Comparison of ENCODE assay signal across 10 cellular contexts in genomic region chr11:64772318-64773018, GRCh38. TPM values are rescaled to one million over a fixed set of nuclear protein-coding genes. Genes with fewer than 3 reads are reported as not detected.
DNase-seq lines count a peak whose midpoint lies in the region; ATAC-seq and TF ChIP-seq lines count a peak whose summit lies in the region.
"Had no signal": no experiment of that assay in that cellular context is flagged by ENCODE, and none has a peak within 500 bp of the region (broad histone marks: within the 10 kb centered on the region; RNA-seq: fewer than 3 reads in every experiment).

No MANE protein-coding gene starts in this region.

- H4K20me1 ChIP-seq in DOHH2 (ENCODE audit: control insufficient read depth, insufficient read depth, low read depth, low read length) (peaks cover 60% of the 10 kb centered on the region), GM23338 (replicated peaks; ENCODE audit: insufficient read depth) (peaks cover 94% of the 10 kb centered on the region)

- DNase-seq in GM23338 (ENCODE audit: low spot score) (no peak), ureter (ENCODE audit: low spot score) (no peak)
- DNase-seq in natural killer cell treated with Interleukin-12 subunit alpha and Interleukin-12 subunit beta and Interleukin-15 and Interleukin-18, amount 100 ng/mL, for 72 hours (ENCODE audit: low spot score) = no peak
- DNase-seq: left cardiac atrium, NCI-H748 treated with DMSO at 0.1 percent for 48 hours had no signal

- TF ChIP-seq CTCF in DOHH2 (IDR thresholded peaks at IDR 0.05; ENCODE audit: low read depth, low read length, poor library complexity, severe bottlenecking) (no peak), GM23338 (conservative IDR thresholded peaks at IDR 0.05; ENCODE audit: low read depth in 2 of 2) (no peak)

- H3K9me3 Mint-ChIP-seq in GM23338 = no peaks in the 10 kb centered on the region; the same call in 2 of the 3 replicates
- no peaks in the 10 kb centered on the region for H3K9me3 Mint-ChIP-seq in activated T-helper 17 cell treated with anti-CD3 and anti-CD28 coated beads, Interleukin-2, amount 50 U/mL, for 72 hours
- H3K9me3 Mint-ChIP-seq in natural killer cell treated with Interleukin-12 subunit alpha and Interleukin-12 subunit beta and Interleukin-15 and Interleukin-18, amount 100 ng/mL, for 72 hours = no peaks in the 10 kb centered on the region

- peaks cover 39% of the 10 kb centered on the region for H3K4me1 Mint-ChIP-seq in GM23338
- peaks cover 72% of the 10 kb centered on the region for H3K4me1 Mint-ChIP-seq in activated T-helper 17 cell treated with anti-CD3 and anti-CD28 coated beads, Interleukin-2, amount 50 U/mL, for 72 hours
- peaks cover 74 to 77% of the 10 kb centered on the region in 2 donors for H3K4me1 Mint-ChIP-seq in natural killer cell treated with Interleukin-12 subunit alpha and Interleukin-12 subunit beta and Interleukin-15 and Interleukin-18, amount 100 ng/mL, for 72 hours (ENCODE audit: low read depth in 2 of 2)

- no peak overlapping the region for H3K4me3 Mint-ChIP-seq in GM23338
- H3K4me3 Mint-ChIP-seq in activated T-helper 17 cell treated with anti-CD3 and anti-CD28 coated beads, Interleukin-2, amount 50 U/mL, for 72 hours = peak overlapping the region; percentile 96
- H3K4me3 Mint-ChIP-seq in natural killer cell treated with Interleukin-12 subunit alpha and Interleukin-12 subunit beta and Interleukin-15 and Interleukin-18, amount 100 ng/mL, for 72 hours = peak overlapping the region; percentile 24

- H3K9me3 ChIP-seq in DOHH2 (ENCODE audit: control insufficient read depth, insufficient read depth, low read length) = no peaks in the 10 kb centered on the region

- H3K36me3 Mint-ChIP-seq in GM23338 (ENCODE audit: low read depth) = peaks cover 100% of the 10 kb centered on the region
- H3K36me3 Mint-ChIP-seq in activated T-helper 17 cell treated with anti-CD3 and anti-CD28 coated beads, Interleukin-2, amount 50 U/mL, for 72 hours (ENCODE audit: low read depth) = peaks cover 100% of the 10 kb centered on the region
- peaks cover 91% of the 10 kb centered on the region for H3K36me3 Mint-ChIP-seq in natural killer cell treated with Interleukin-12 subunit alpha and Interleukin-12 subunit beta and Interleukin-15 and Interleukin-18, amount 100 ng/mL, for 72 hours

- peak overlapping the region; percentile 86 for H3K27ac ChIP-seq in DOHH2 (ENCODE audit: low read depth, low read length)
- peak overlapping the region; percentile 82 for H3K27ac ChIP-seq in GM23338 (ENCODE audit: low read depth)

- H3K27me3 ChIP-seq in DOHH2 (ENCODE audit: control insufficient read depth, low read length) (no peaks in the 10 kb centered on the region), GM23338 (ENCODE audit: insufficient read depth) (no peaks in the 10 kb centered on the region)

- H3K27ac Mint-ChIP-seq in GM23338 = peak overlapping the region; percentile 23; the same call in 1 of the 2 replicates
- H3K27ac Mint-ChIP-seq in activated T-helper 17 cell treated with anti-CD3 and anti-CD28 coated beads, Interleukin-2, amount 50 U/mL, for 72 hours = peak overlapping the region; percentile 58
- peak overlapping the region; percentile 77 to 91 for H3K27ac Mint-ChIP-seq in natural killer cell treated with Interleukin-12 subunit alpha and Interleukin-12 subunit beta and Interleukin-15 and Interleukin-18, amount 100 ng/mL, for 72 hours

- peaks cover 100% of the 10 kb centered on the region for H3K36me3 ChIP-seq in DOHH2 (ENCODE audit: control insufficient read depth, low read length)
- H3K36me3 ChIP-seq in GM23338 (ENCODE audit: insufficient read depth) = peaks cover 97% of the 10 kb centered on the region

- H3K9me2 ChIP-seq in DOHH2 (replicated peaks; ENCODE audit: control insufficient read depth, low read length) = no peaks in the 10 kb centered on the region
- no peaks in the 10 kb centered on the region for H3K9me2 ChIP-seq in GM23338 (ENCODE audit: insufficient read depth)

- H3K4me2 ChIP-seq in DOHH2 (ENCODE audit: low read length) (peak overlapping the region; percentile 85), GM23338 (no peak overlapping the region)

- H2AFZ ChIP-seq in GM23338 = no peak overlapping the region

- H3K4me1 ChIP-seq in DOHH2 (ENCODE audit: control insufficient read depth, low read length) (peaks cover 84% of the 10 kb centered on the region), GM23338 (ENCODE audit: insufficient read depth) (peaks cover 10% of the 10 kb centered on the region)

- H3F3A ChIP-seq in DOHH2 (ENCODE audit: control insufficient read depth, insufficient read depth) (peaks cover 94% of the 10 kb centered on the region), GM23338 (replicated peaks; ENCODE audit: low read depth) (peaks cover 93% of the 10 kb centered on the region)

- H3K79me2 ChIP-seq in DOHH2 (ENCODE audit: control insufficient read depth, low read length) (peaks cover 98% of the 10 kb centered on the region), GM23338 (replicated peaks; ENCODE audit: insufficient read depth) (peaks cover 83% of the 10 kb centered on the region)

- peaks cover 15% of the 10 kb centered on the region for H3K27me3 Mint-ChIP-seq in GM23338 (ENCODE audit: insufficient read depth, low read depth, poor library complexity)
- no peaks in the 10 kb centered on the region for H3K27me3 Mint-ChIP-seq in activated T-helper 17 cell treated with anti-CD3 and anti-CD28 coated beads, Interleukin-2, amount 50 U/mL, for 72 hours
- H3K27me3 Mint-ChIP-seq in natural killer cell treated with Interleukin-12 subunit alpha and Interleukin-12 subunit beta and Interleukin-15 and Interleukin-18, amount 100 ng/mL, for 72 hours = no peaks in the 10 kb centered on the region

- ATAC-seq in GM23338 (no peak), GM19023 (IDR thresholded peaks at IDR 0.05; ENCODE audit: unreplicated experiment) (no peak), HG03460 (IDR thresholded peaks at IDR 0.05; ENCODE audit: unreplicated experiment) (no peak), HG02610 (IDR thresholded peaks at IDR 0.05; ENCODE audit: unreplicated experiment) (no peak)
- ATAC-seq in activated T-helper 17 cell treated with anti-CD3 and anti-CD28 coated beads, Interleukin-2, amount 50 U/mL, for 72 hours (replicated peaks) = no peak
- ATAC-seq in natural killer cell treated with Interleukin-12 subunit alpha and Interleukin-12 subunit beta and Interleukin-15 and Interleukin-18, amount 100 ng/mL, for 72 hours = no peak
- ATAC-seq: left cardiac atrium had no signal

- H3K4me3 ChIP-seq in DOHH2 (ENCODE audit: low read length) (peak overlapping the region; percentile 57), GM23338 (no peak overlapping the region)

TF ChIP-seq in GM23338, 12 proteins besides CTCF, POLR2A, EP300 and RAD21:
- TF ChIP-seq ZNF114 (CRISPR knock-in tag; IDR thresholded peaks at IDR 0.05) = no peak
- TF ChIP-seq STAT1 (IDR thresholded peaks at IDR 0.05; ENCODE audit: unreplicated experiment) = no peak
- no peak for TF ChIP-seq POLR2AphosphoS5 (IDR thresholded peaks at IDR 0.05; ENCODE audit: low read depth)

RNA-seq across cellular contexts. Expression of gene SF1, which starts 5.9 kb away (rescaled TPM):
- total RNA-seq in GM23338 (2014; rRNA removed; shearing (Covaris generic)) = 235 and 252 TPM in 2 replicates
- 76.9 and 82.9 TPM in 2 replicates for polyA plus RNA-seq in GM23338 (2016; fragmentation: Nextera tagmentation; extraction: Ambion mirVana)
- total RNA-seq in activated T-helper 17 cell treated with anti-CD3 and anti-CD28 coated beads, Interleukin-2, amount 50 U/mL, for 72 hours = 100 to 1,000 TPM; 316 to 397 TPM
- total RNA-seq in natural killer cell treated with Interleukin-12 subunit alpha and Interleukin-12 subunit beta and Interleukin-15 and Interleukin-18, amount 100 ng/mL, for 72 hours = 100 to 1,000 TPM; 376 to 425 TPM
- total RNA-seq in ureter = 391 TPM

RNA-seq across cellular contexts. Expression of gene PYGM, which starts 12.7 kb away (rescaled TPM):
- total RNA-seq in GM23338 (2014; rRNA removed; shearing (Covaris generic)) = 3.9 and 4.4 TPM in 2 replicates
- 1.5 and 2.8 TPM in 2 replicates for polyA plus RNA-seq in GM23338 (2016; fragmentation: Nextera tagmentation; extraction: Ambion mirVana)
- total RNA-seq in activated T-helper 17 cell treated with anti-CD3 and anti-CD28 coated beads, Interleukin-2, amount 50 U/mL, for 72 hours = 1 to 10 TPM; 4.0 to 4.7 TPM
- 1 to 10 TPM; 4.7 to 5.6 TPM for total RNA-seq in natural killer cell treated with Interleukin-12 subunit alpha and Interleukin-12 subunit beta and Interleukin-15 and Interleukin-18, amount 100 ng/mL, for 72 hours
- total RNA-seq in ureter = 11.4 TPM

RNA-seq across cellular contexts. Expression of gene RASGRP2, which starts 28.5 kb away (rescaled TPM):
- 30.1 and 34.4 TPM in 2 replicates for total RNA-seq in GM23338 (2014; rRNA removed; shearing (Covaris generic))
- polyA plus RNA-seq in GM23338 (2016; fragmentation: Nextera tagmentation; extraction: Ambion mirVana) = 50.4 and 60.5 TPM in 2 replicates
- total RNA-seq in activated T-helper 17 cell treated with anti-CD3 and anti-CD28 coated beads, Interleukin-2, amount 50 U/mL, for 72 hours = 10 to 100 TPM; 11.0 to 21.6 TPM
- total RNA-seq in natural killer cell treated with Interleukin-12 subunit alpha and Interleukin-12 subunit beta and Interleukin-15 and Interleukin-18, amount 100 ng/mL, for 72 hours = 10 to 100 TPM; 13.6 to 27.7 TPM
- total RNA-seq in ureter = 23.3 TPM

RNA-seq across cellular contexts. Expression of gene MAP4K2, which starts 30.5 kb away (rescaled TPM):
- 32.3 and 42.6 TPM in 2 replicates for total RNA-seq in GM23338 (2014; rRNA removed; shearing (Covaris generic))
- polyA plus RNA-seq in GM23338 (2016; fragmentation: Nextera tagmentation; extraction: Ambion mirVana) = 9.9 and 11.2 TPM in 2 replicates
- 10 to 100 TPM; 65.9 to 82.5 TPM for total RNA-seq in activated T-helper 17 cell treated with anti-CD3 and anti-CD28 coated beads, Interleukin-2, amount 50 U/mL, for 72 hours
- total RNA-seq in natural killer cell treated with Interleukin-12 subunit alpha and Interleukin-12 subunit beta and Interleukin-15 and Interleukin-18, amount 100 ng/mL, for 72 hours = 10 to 100 TPM; 17.6 to 47.1 TPM
- total RNA-seq in ureter = 14.0 TPM

RNA-seq across cellular contexts. Expression of gene MEN1, which starts 37.9 kb away (rescaled TPM):
- total RNA-seq in GM23338 (2014; rRNA removed; shearing (Covaris generic)) = 38.9 and 45.2 TPM in 2 replicates
- 27.2 and 31.6 TPM in 2 replicates for polyA plus RNA-seq in GM23338 (2016; fragmentation: Nextera tagmentation; extraction: Ambion mirVana)
- total RNA-seq in activated T-helper 17 cell treated with anti-CD3 and anti-CD28 coated beads, Interleukin-2, amount 50 U/mL, for 72 hours = 10 to 100 TPM; 17.9 to 28.2 TPM
- 10 to 100 TPM; 32.6 to 53.5 TPM for total RNA-seq in natural killer cell treated with Interleukin-12 subunit alpha and Interleukin-12 subunit beta and Interleukin-15 and Interleukin-18, amount 100 ng/mL, for 72 hours
- total RNA-seq in ureter = 18.7 TPM

Comparison
In these comparisons a context has a peak if more than half of its experiments do, and no peak if none do; other contexts are left out.
1. H3K27ac Mint-ChIP-seq: peak in every context shown above with its lines; median percentile 84 in natural killer cell treated with Interleukin-12 subunit alpha and Interleukin-12 subunit beta and Interleukin-15 and Interleukin-18, amount 100 ng/mL, for 72 hours; 58 in activated T-helper 17 cell treated with anti-CD3 and anti-CD28 coated beads, Interleukin-2, amount 50 U/mL, for 72 hours; 23 in GM23338.